25 cellular contexts compared by ENCODE assay signal in genomic region chr4:174554329-174554728, GRCh38.
"Had no signal": no experiment of that assay in that cellular context is flagged by ENCODE, and none has a peak within 500 bp of the region (broad histone marks: within the 10 kb centered on the region; RNA-seq: fewer than 3 reads in every experiment).

No MANE protein-coding gene starts in this region.

- H3K27me3 Mint-ChIP-seq: activated CD4-positive, alpha-beta memory T cell treated with anti-CD3 and anti-CD28 coated beads, Interleukin-2, amount 10 ng/mL, durations not matched to agents 7 days and 5 days; activated CD4-positive, alpha-beta T cell treated with anti-CD3 and anti-CD28 coated beads, Interleukin-2, amount 10 ng/mL, durations not matched to agents 24 days and 14 days; stimulated activated naive B cell treated with anti-CD40 and anti-IgM and Interleukin-4, amounts not matched to agents 10 μg/mL and 1 μg/mL and 100 μg/mL, for 72 hours had no signal

- H3K4me3 Mint-ChIP-seq: activated CD4-positive, alpha-beta memory T cell treated with anti-CD3 and anti-CD28 coated beads, Interleukin-2, amount 10 ng/mL, durations not matched to agents 7 days and 5 days; activated CD4-positive, alpha-beta T cell treated with anti-CD3 and anti-CD28 coated beads, Interleukin-2, amount 10 ng/mL, durations not matched to agents 24 days and 14 days; activated naive CD4-positive, alpha-beta T cell treated with anti-CD3 and anti-CD28 coated beads for 36 hours; activated T-cell treated with anti-CD3 and anti-CD28 coated beads, Interleukin-2, amount 50 U/mL, for 72 hours; endodermal cell; naive B cell; stimulated activated naive B cell treated with anti-CD40 and anti-IgM and Interleukin-4, amounts not matched to agents 10 μg/mL and 1 μg/mL and 100 μg/mL, for 72 hours had no signal

- DNase-seq: activated CD4-positive, alpha-beta memory T cell treated with anti-CD3 and anti-CD28 coated beads, Interleukin-2, amount 10 ng/mL, durations not matched to agents 7 days and 5 days; activated CD4-positive, alpha-beta T cell treated with anti-CD3 and anti-CD28 coated beads, Interleukin-2, amount 10 ng/mL, durations not matched to agents 24 days and 14 days; activated effector memory CD4-positive, alpha-beta T cell treated with Interleukin-2 at 50 U/mL for 16 hours; activated naive CD4-positive, alpha-beta T cell treated with anti-CD3 and anti-CD28 coated beads for 36 hours; activated T-cell treated with anti-CD3 and anti-CD28 coated beads, Interleukin-2, amount 50 U/mL, for 72 hours; cortex of kidney; endodermal cell; heart left ventricle; left cardiac atrium; mesendoderm; naive B cell; occipital lobe; posterior cingulate gyrus; stimulated activated CD4-positive, alpha-beta T cell treated with anti-CD3 and anti-CD28 coated beads, Interleukin-2, amount 100 ng/mL, for 48 hours; stimulated activated CD8-positive, alpha-beta memory T cell treated with anti-CD3 and anti-CD28 coated beads, Interleukin-4, amount 100 ng/mL, for 48 hours; stimulated activated naive B cell treated with anti-CD40 and anti-IgM and Interleukin-4, amounts not matched to agents 10 μg/mL and 1 μg/mL and 100 μg/mL, for 72 hours; T-helper 2 cell; trophoblast cell had no signal

- H3K4me2 ChIP-seq: smooth muscle cell had no signal

- H3K36me3 ChIP-seq: cardiac muscle cell, heart left ventricle, vagina had no signal

- FAIRE-seq: islet of Langerhans had no signal

- H3K4me1 ChIP-seq: heart left ventricle, testis had no signal

- H3K4me1 Mint-ChIP-seq: activated CD4-positive, alpha-beta memory T cell treated with anti-CD3 and anti-CD28 coated beads, Interleukin-2, amount 10 ng/mL, durations not matched to agents 7 days and 5 days; activated CD4-positive, alpha-beta T cell treated with anti-CD3 and anti-CD28 coated beads, Interleukin-2, amount 10 ng/mL, durations not matched to agents 24 days and 14 days; naive B cell; stimulated activated naive B cell treated with anti-CD40 and anti-IgM and Interleukin-4, amounts not matched to agents 10 μg/mL and 1 μg/mL and 100 μg/mL, for 72 hours had no signal

- H3K4me3 ChIP-seq: cardiac muscle cell, heart left ventricle, smooth muscle cell, testis, vagina had no signal

- H3K9me3 ChIP-seq: heart left ventricle, testis, vagina had no signal

- H3K27ac Mint-ChIP-seq: activated CD4-positive, alpha-beta memory T cell treated with anti-CD3 and anti-CD28 coated beads, Interleukin-2, amount 10 ng/mL, durations not matched to agents 7 days and 5 days; activated CD4-positive, alpha-beta T cell treated with anti-CD3 and anti-CD28 coated beads, Interleukin-2, amount 10 ng/mL, durations not matched to agents 24 days and 14 days; activated naive CD4-positive, alpha-beta T cell treated with anti-CD3 and anti-CD28 coated beads for 36 hours; activated T-cell treated with anti-CD3 and anti-CD28 coated beads, Interleukin-2, amount 50 U/mL, for 72 hours; endodermal cell; naive B cell; stimulated activated naive B cell treated with anti-CD40 and anti-IgM and Interleukin-4, amounts not matched to agents 10 μg/mL and 1 μg/mL and 100 μg/mL, for 72 hours had no signal

- H3K36me3 Mint-ChIP-seq: naive B cell; stimulated activated naive B cell treated with anti-CD40 and anti-IgM and Interleukin-4, amounts not matched to agents 10 μg/mL and 1 μg/mL and 100 μg/mL, for 72 hours had no signal

- H3K27ac ChIP-seq: cardiac muscle cell, heart left ventricle, testis, vagina had no signal

- H3K27me3 ChIP-seq: cardiac muscle cell, heart left ventricle, testis, vagina had no signal

- ATAC-seq: activated CD4-positive, CD25-positive, alpha-beta regulatory T cell treated with anti-CD3 and anti-CD28 coated beads, Interleukin-2, amount 50 U/mL, for 24 hours; activated T-cell treated with anti-CD3 and anti-CD28 coated beads, Interleukin-2, amount 50 U/mL, for 72 hours; heart left ventricle; left cardiac atrium; sciatic nerve; stimulated activated naive B cell treated with anti-CD40 and anti-IgM and Interleukin-4, amounts not matched to agents 10 μg/mL and 1 μg/mL and 100 μg/mL, for 72 hours had no signal
